ENCODE assay signal across 9 cellular contexts in the genomic region with DNA sequence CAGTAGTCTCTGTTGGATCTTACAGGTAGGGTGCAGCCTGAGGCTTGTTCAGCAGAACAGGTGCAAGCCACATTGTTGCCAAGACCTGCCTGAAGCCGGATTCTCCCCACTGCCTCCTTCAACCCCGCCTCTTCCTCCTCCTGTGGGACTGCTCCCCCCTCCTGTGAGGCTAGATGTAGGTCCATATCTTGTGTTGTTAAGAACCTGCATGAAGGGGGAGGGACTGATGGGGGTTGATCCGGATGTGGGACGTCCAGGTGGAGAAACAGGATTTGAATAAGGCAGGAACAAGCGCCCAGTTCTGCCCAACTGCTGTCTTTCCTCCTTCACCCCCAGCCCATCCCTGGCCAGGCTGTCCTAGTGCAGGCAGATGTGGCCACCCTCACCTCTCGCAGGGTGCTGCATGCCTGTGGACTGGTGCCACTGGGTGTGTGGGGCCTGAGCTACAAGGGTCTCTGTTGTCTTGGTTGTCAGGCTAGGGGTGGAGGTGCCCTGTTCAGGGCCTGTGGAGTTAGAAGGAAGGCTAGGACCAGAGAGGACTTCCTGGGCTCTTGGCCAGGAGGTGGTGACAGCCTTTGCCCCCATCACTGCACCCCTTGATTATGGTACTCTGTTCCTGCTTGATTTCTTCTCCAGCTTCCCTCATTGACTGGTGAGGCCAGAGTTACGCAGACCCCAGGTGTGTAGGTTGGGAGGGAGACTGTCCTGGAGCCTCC. TPM values are rescaled to one million over a fixed set of nuclear protein-coding genes. Genes with fewer than 3 reads are reported as not detected.
DNase-seq lines count a peak whose midpoint lies in the region; ATAC-seq and TF ChIP-seq lines count a peak whose summit lies in the region.
"Had no signal": no experiment of that assay in that cellular context is flagged by ENCODE, and none has a peak within 500 bp of the region (broad histone marks: within the 10 kb centered on the region; RNA-seq: fewer than 3 reads in every experiment).

No MANE protein-coding gene starts in this region.

- no peak for ATAC-seq in GM18858 (IDR thresholded peaks at IDR 0.05; ENCODE audit: unreplicated experiment)
- no peak for ATAC-seq in HG03097 (IDR thresholded peaks at IDR 0.05; ENCODE audit: low FRiP score, unreplicated experiment)
- ATAC-seq in HG02763 (IDR thresholded peaks at IDR 0.05; ENCODE audit: unreplicated experiment) = no peak

- H3K4me1 Mint-ChIP-seq in brain = peaks cover 41% of the 10 kb centered on the region

- TF ChIP-seq CTCF in LNCaP clone FGC (IDR thresholded peaks at IDR 0.05; ENCODE audit: control insufficient read depth, extremely low read depth, insufficient read depth) (no peak), brain (conservative IDR thresholded peaks at IDR 0.05) (no peak)

- DNase-seq in AG20443 (ENCODE audit: low spot score) = peak; percentile 10
- DNase-seq in LNCaP clone FGC (ENCODE audit: low read depth) = peak; percentile 90
- DNase-seq in NCI-H82 (lab: John Stamatoyannopoulos, UW) = no peak

- peak overlapping the region in 4 of 5 experiments; percentile 66 to 90 (median 82) for H3K27ac Mint-ChIP-seq in brain

- peaks cover 11% of the 10 kb centered on the region for H3K36me3 Mint-ChIP-seq in brain

- peaks cover 30% of the 10 kb centered on the region for H3K4me1 ChIP-seq in mononuclear cell (ENCODE audit: insufficient read depth, low read length)

- no peaks in the 10 kb centered on the region for H3K9me3 ChIP-seq in mononuclear cell (ENCODE audit: low read depth, low read length)

- peak overlapping the region; percentile 83 for H3K4me3 ChIP-seq in LNCaP clone FGC (ENCODE audit: low read depth, low read length)
- H3K4me3 ChIP-seq in mononuclear cell (ENCODE audit: low read length) = peak overlapping the region; percentile 49

- peak overlapping the region; percentile 84 to 95 (median 87) for H3K4me3 Mint-ChIP-seq in brain

- H3K27me3 Mint-ChIP-seq in brain = peaks cover 3% of the 10 kb centered on the region

- peaks cover 0 to 2% (median 0%) of the 10 kb centered on the region in 5 experiments for H3K9me3 Mint-ChIP-seq in brain
- H3K9me3 Mint-ChIP-seq: dendritic cell treated with granulocyte-macrophage colony-stimulating factor and Interleukin-4, amounts not matched to agents 40 ng/mL and 50 ng/mL, for 4 days had no signal

- H3K27me3 ChIP-seq in mononuclear cell (ENCODE audit: insufficient read depth, low read length) = no peaks in the 10 kb centered on the region

RNA-seq across cellular contexts. Expression of gene NR4A1, which starts 1.4 kb away (rescaled TPM):
- 26.2 TPM for polyA plus RNA-seq in brain (ENCODE audit: insufficient read depth, low read depth, low replicate concordance)
- 126 TPM for total RNA-seq in mononuclear cell

RNA-seq across cellular contexts. Expression of gene ATG101, which starts 17.1 kb away (rescaled TPM):
- polyA plus RNA-seq in brain (ENCODE audit: insufficient read depth, low read depth, low replicate concordance) = 52.5 TPM
- total RNA-seq in mononuclear cell = 11.9 TPM

RNA-seq across cellular contexts. Expression of gene SMIM41, which starts 26.9 kb away (rescaled TPM):
- polyA plus RNA-seq in brain (ENCODE audit: insufficient read depth, low read depth, low replicate concordance) = not detected
- total RNA-seq in mononuclear cell = 0.42 TPM

RNA-seq across cellular contexts. Expression of gene TAMALIN, which starts 45.9 kb away (rescaled TPM):
- polyA plus RNA-seq in brain (ENCODE audit: insufficient read depth, low read depth, low replicate concordance) = 41.5 TPM
- 122 TPM for total RNA-seq in mononuclear cell
